1 cellular context compared by ENCODE assay signal in the genomic region with DNA sequence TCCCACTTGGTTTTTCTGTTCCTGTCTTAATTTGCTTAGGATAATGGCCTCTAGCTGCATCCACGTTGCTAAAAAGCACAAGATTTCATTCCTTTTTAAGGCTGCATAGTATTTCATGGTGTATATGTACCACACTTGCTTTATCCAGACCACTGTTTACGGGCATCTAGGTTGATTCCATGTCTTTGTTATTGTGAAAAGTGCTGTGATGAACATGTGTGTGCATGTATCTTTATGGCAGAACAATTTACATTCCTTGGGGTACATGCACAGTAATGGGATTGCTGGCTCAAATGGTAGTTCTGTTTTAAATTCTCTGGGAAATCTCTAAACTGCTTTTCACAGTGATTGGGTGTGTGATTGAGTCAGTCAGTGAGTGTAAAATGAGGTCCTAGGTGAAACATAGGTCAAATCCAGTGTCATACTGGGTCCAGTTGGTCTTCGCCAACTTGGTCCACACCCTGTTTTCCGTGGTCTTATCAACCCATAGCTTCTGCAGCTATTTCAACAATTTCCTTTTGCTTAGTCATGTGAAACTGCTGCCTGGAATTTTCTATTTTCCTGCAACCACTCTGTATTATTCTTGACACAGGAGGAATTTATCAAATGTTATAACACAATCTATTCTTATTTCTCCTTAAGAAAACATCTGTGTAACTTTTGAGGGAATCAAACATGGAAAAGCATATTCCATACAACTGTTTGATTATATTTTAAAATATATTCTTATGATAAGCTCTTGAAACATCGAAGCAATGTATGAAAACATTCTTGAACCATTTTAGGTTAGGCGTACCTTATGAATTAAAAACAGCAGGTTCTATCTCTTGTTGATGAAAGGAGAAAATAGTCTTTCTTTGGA.
TF ChIP-seq lines count a peak whose summit lies in the region.

No MANE protein-coding gene starts in this region.

TF ChIP-seq in K562, 482 proteins besides CTCF, POLR2A, EP300 and RAD21 (continued from another document and continues in another):
- no peak for TF ChIP-seq ZBTB2 (IDR thresholded peaks at IDR 0.05)
- TF ChIP-seq THRB (CRISPR knock-in tag; conservative IDR thresholded peaks at IDR 0.05) = 0 out of 2 replicates have a peak, but pooled peaks have one; percentile 47
- peak in 1 of 2 experiments; percentile 88; a peak in 2 of 4 replicates for TF ChIP-seq ZMIZ1 (IDR thresholded peaks at IDR 0.05; ENCODE audit: low read depth in 2 of 2, low read length in 2 of 2)
- TF ChIP-seq HNRNPL (IDR thresholded peaks at IDR 0.05; ENCODE audit: low read depth, low read length) = no peak
- no peak for TF ChIP-seq ZBTB8A (IDR thresholded peaks at IDR 0.05; ENCODE audit: partially characterized antibody)
- no peak for TF ChIP-seq MCM7 (IDR thresholded peaks at IDR 0.05)
- TF ChIP-seq TEAD4 (IDR thresholded peaks at IDR 0.05; ENCODE audit: low read length) = peak; percentile 96
- TF ChIP-seq TEAD4 (CRISPR knock-in tag; IDR thresholded peaks at IDR 0.05; ENCODE audit: borderline replicate concordance) = no peak
- TF ChIP-seq ZNF445 (CRISPR knock-in tag; IDR thresholded peaks at IDR 0.05; ENCODE audit: low read depth) = no peak
- TF ChIP-seq HDAC1 (IDR thresholded peaks at IDR 0.05) = peak; percentile 94 to 99; a peak in 3 of 4 replicates
- no peak for TF ChIP-seq NFRKB (IDR thresholded peaks at IDR 0.05; ENCODE audit: low read depth)
- TF ChIP-seq RBBP5 (IDR thresholded peaks at IDR 0.05; ENCODE audit: borderline replicate concordance, insufficient read depth, low read length, poor library complexity, severe bottlenecking) = no peak
- TF ChIP-seq CEBPG (CRISPR knock-in tag; IDR thresholded peaks at IDR 0.05) = peak; percentile 24; the same call in 1 of the 2 replicates
- peak; percentile 23 to 66; a peak in 3 of 4 replicates for TF ChIP-seq CEBPG (tag; conservative IDR thresholded peaks at IDR 0.05 in 1 of 2, IDR thresholded peaks at IDR 0.05 in 1 of 2)
- no peak for TF ChIP-seq IRF2 (CRISPR knock-in tag; IDR thresholded peaks at IDR 0.05)
- no peak for TF ChIP-seq RBFOX2 (IDR thresholded peaks at IDR 0.05; ENCODE audit: low read depth, low read length)
- no peak for TF ChIP-seq TAF7 (tag; IDR thresholded peaks at IDR 0.05)
- TF ChIP-seq ZNF133 (CRISPR knock-in tag; IDR thresholded peaks at IDR 0.05) = no peak
- TF ChIP-seq MTA2 (IDR thresholded peaks at IDR 0.05; ENCODE audit: low read depth) = peak; percentile 85
- no peak for TF ChIP-seq RBM17 (IDR thresholded peaks at IDR 0.05; ENCODE audit: borderline replicate concordance, low read depth, low read length)
- TF ChIP-seq MGA (IDR thresholded peaks at IDR 0.05) = no peak; the same call in 1 of the 2 replicates
- TF ChIP-seq ELF4 (CRISPR knock-in tag; IDR thresholded peaks at IDR 0.05) = 0 out of 2 replicates have a peak, but pooled peaks have one; percentile 24
- TF ChIP-seq, protein P1, sequence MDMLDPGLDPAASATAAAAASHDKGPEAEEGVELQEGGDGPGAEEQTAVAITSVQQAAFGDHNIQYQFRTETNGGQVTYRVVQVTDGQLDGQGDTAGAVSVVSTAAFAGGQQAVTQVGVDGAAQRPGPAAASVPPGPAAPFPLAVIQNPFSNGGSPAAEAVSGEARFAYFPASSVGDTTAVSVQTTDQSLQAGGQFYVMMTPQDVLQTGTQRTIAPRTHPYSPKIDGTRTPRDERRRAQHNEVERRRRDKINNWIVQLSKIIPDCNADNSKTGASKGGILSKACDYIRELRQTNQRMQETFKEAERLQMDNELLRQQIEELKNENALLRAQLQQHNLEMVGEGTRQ (CRISPR knock-in tag; IDR thresholded peaks at IDR 0.05) = no peak
- TF ChIP-seq, protein P2, sequence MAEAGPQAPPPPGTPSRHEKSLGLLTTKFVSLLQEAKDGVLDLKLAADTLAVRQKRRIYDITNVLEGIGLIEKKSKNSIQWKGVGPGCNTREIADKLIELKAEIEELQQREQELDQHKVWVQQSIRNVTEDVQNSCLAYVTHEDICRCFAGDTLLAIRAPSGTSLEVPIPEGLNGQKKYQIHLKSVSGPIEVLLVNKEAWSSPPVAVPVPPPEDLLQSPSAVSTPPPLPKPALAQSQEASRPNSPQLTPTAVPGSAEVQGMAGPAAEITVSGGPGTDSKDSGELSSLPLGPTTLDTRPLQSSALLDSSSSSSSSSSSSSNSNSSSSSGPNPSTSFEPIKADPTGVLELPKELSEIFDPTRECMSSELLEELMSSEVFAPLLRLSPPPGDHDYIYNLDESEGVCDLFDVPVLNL (CRISPR knock-in tag; IDR thresholded peaks at IDR 0.05; ENCODE audit: low read depth) = no peak
- no peak for TF ChIP-seq TCF7 (IDR thresholded peaks at IDR 0.05; ENCODE audit: borderline replicate concordance)
- no peak for TF ChIP-seq ZNF175 (CRISPR knock-in tag; IDR thresholded peaks at IDR 0.05; ENCODE audit: low read depth)
- TF ChIP-seq SAFB2 (IDR thresholded peaks at IDR 0.05; ENCODE audit: borderline replicate concordance, low read depth, low read length, severe bottlenecking) = no peak
- TF ChIP-seq RUNX1 (IDR thresholded peaks at IDR 0.05; ENCODE audit: low read depth) = peak; percentile 61; the same call in 1 of the 2 replicates
- TF ChIP-seq TARDBP (IDR thresholded peaks at IDR 0.05) = no peak
- TF ChIP-seq, protein P3, sequence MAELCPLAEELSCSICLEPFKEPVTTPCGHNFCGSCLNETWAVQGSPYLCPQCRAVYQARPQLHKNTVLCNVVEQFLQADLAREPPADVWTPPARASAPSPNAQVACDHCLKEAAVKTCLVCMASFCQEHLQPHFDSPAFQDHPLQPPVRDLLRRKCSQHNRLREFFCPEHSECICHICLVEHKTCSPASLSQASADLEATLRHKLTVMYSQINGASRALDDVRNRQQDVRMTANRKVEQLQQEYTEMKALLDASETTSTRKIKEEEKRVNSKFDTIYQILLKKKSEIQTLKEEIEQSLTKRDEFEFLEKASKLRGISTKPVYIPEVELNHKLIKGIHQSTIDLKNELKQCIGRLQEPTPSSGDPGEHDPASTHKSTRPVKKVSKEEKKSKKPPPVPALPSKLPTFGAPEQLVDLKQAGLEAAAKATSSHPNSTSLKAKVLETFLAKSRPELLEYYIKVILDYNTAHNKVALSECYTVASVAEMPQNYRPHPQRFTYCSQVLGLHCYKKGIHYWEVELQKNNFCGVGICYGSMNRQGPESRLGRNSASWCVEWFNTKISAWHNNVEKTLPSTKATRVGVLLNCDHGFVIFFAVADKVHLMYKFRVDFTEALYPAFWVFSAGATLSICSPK (IDR thresholded peaks at IDR 0.05; ENCODE audit: borderline replicate concordance) = no peak
- 0 out of 2 replicates have a peak, but pooled peaks have one; percentile 20 for TF ChIP-seq ERF (CRISPR knock-in tag; IDR thresholded peaks at IDR 0.05)
